In the genomic region with DNA sequence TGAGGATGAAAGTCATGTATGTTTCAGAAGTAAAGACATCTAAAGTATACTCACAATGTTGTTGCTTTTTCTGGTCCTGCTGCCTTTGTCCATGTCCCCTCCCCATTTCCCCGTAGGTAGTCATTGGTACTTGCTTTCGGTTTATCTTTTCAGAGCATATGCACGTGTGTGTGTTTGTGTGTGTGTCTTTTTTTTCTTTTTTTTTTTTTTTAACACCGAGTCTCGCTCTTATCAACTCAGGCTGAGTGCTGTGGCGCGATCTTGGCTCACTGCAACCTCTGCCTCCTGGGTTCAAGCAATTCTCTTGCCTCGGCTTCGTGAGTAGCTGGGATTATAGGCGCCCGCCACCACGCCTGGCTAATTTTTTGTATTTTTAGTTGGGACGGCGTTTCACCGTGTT, we compare ENCODE assay signal across 5 cellular contexts. TPM values are rescaled to one million over a fixed set of nuclear protein-coding genes. Genes with fewer than 3 reads are reported as not detected.
"Had no signal": no experiment of that assay in that cellular context is flagged by ENCODE, and none has a peak within 500 bp of the region (broad histone marks: within the 10 kb centered on the region; RNA-seq: fewer than 3 reads in every experiment).

No MANE protein-coding gene starts in this region.

RNA-seq across cellular contexts. Expression of a gene that starts 57.4 kb away (rescaled TPM):
- total RNA-seq: HepG2, HT-29, HT1080, IMR-90 had no signal
- polyA plus RNA-seq: HepG2, IgD-negative memory B cell, IMR-90 had no signal
